In genomic region chr13:99806671-99807070, GRCh38 we compare ENCODE assay signal across 1 cellular context.
TF ChIP-seq lines count a peak whose summit lies in the region.

No MANE protein-coding gene starts in this region.

TF ChIP-seq in GM23338, 12 proteins besides CTCF, POLR2A, EP300 and RAD21 (continued from another document):
- TF ChIP-seq EZH2 (IDR thresholded peaks at IDR 0.05; ENCODE audit: low read depth, unreplicated experiment) (no peak), ZNF114 (CRISPR knock-in tag; IDR thresholded peaks at IDR 0.05) (no peak), REST (IDR thresholded peaks at IDR 0.05; ENCODE audit: unreplicated experiment) (no peak), POLR2AphosphoS5 (IDR thresholded peaks at IDR 0.05; ENCODE audit: low read depth) (no peak), STAT1 (IDR thresholded peaks at IDR 0.05; ENCODE audit: unreplicated experiment) (no peak)
TF ChIP-seq in GM23338: peak in this region for 0.
